1 cellular context compared by ENCODE assay signal in the genomic region with DNA sequence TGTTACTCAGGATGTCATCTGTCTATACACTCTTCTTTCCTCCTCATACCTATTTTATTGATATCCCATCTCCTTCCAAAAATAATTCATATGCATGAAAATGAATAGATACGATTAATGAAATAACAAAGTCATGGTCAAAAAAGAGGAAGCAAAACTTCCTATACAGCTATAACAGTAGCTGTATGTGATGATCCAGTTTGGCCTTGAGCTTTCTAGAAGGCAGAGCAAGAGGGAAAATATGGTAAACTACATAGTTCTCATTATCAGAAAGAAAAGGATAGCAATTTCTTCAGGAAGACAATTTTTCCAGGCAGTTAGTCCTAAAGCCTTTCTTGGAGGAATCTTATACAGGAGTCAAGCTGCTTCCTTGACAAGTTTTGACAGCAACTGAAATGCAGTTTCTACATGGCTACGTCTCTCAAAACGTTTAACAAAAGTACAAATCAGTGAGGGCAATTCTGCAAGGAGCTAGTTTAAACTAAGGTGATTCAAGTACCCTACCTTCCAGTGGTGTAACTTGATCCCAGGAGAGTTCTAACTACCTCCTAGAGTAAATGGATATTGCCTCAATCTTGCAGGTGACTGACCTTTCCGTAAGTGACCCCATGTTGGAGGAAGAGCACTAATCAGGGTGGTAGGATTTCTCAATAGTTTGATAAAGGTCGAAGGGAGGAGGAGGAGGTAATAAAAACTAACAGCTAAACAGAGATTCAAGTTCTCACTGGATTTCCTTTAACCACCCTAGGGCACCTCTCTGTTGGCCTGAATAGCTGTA.
A peak's percentile ranks its signal among the peaks of the same experiment; 100 is the strongest.
TF ChIP-seq lines count a peak whose summit lies in the region.

No MANE protein-coding gene starts in this region.

TF ChIP-seq in K562, 482 proteins besides CTCF, POLR2A, EP300 and RAD21:
- TF ChIP-seq NR2C2 (CRISPR knock-in tag; IDR thresholded peaks at IDR 0.05) (no peak), NR2C2 (tag; IDR thresholded peaks at IDR 0.05) (0 out of 2 replicates have a peak, but pooled peaks have one; percentile 5), RBM22 (IDR thresholded peaks at IDR 0.05; ENCODE audit: low read depth, low read length, poor library complexity, severe bottlenecking) (no peak), CEBPB (tag; IDR thresholded peaks at IDR 0.05) (peak; percentile 57; the same call in 1 of the 2 replicates), MEF2D (tag; conservative IDR thresholded peaks at IDR 0.05; ENCODE audit: low read depth) (no peak), RAD51 (IDR thresholded peaks at IDR 0.05; ENCODE audit: borderline replicate concordance, low read depth) (no peak), SIN3B (IDR thresholded peaks at IDR 0.05; ENCODE audit: low read depth) (0 out of 2 replicates have a peak, but pooled peaks have one; percentile 10), YBX1 (IDR thresholded peaks at IDR 0.05) (no peak)
